ENCODE assay signal across 19 cellular contexts in the genomic region with DNA sequence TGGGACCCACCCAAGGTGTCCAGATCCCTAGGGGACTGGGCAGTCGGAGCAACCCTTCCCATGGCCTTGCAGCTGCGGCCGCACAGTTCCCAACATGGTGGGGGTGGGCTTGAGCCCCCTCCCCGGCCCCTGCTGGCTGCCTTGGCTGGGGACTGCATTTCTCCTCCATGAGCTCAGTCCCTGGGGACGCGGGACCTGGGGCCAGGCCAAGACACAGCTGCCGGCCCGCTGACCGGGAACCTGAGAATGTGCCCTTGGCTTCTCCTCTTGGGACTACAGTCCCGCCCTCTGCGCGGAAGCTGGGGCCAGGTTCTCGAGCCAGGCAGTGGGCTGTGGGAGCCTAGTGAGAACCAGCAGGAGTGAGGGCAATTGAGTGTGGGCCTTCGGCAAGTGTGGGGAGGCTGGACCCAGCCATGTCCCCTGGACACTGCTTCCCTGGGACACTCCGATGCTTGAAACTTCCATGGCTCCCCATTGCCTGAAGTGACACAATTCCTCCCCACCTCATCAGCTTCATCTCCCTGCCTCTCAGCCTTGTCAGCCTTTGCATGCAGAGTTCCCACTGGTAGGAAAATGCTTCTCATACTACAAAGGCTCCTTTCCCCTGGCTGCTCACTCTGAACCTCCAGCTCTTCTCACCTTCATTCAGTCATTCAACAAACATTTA. TPM values are rescaled to one million over a fixed set of nuclear protein-coding genes. Genes with fewer than 3 reads are reported as not detected.
DNase-seq lines count a peak whose midpoint lies in the region; ATAC-seq and TF ChIP-seq lines count a peak whose summit lies in the region.
"Had no signal": no experiment of that assay in that cellular context is flagged by ENCODE, and none has a peak within 500 bp of the region (broad histone marks: within the 10 kb centered on the region; RNA-seq: fewer than 3 reads in every experiment).

No MANE protein-coding gene starts in this region.

- H3K9me3 ChIP-seq in body of pancreas, result no peaks in the 10 kb centered on the region

- H3K27ac ChIP-seq in body of pancreas, result peak overlapping the region in 1 of 4 donors; percentile 14
- H3K27ac ChIP-seq: epithelial cell of prostate, hepatocyte had no signal

- ATAC-seq in body of pancreas, result peak; percentile 88
- ATAC-seq: left colon had no signal

- intact Hi-C loops in body of pancreas (cut with DNase I) (no loop called here), posterior vena cava (cut with DNase I) (no loop called here)

- no peaks in the 10 kb centered on the region for H3K36me3 Mint-ChIP-seq in glutamatergic neuron (ENCODE audit: unreplicated experiment)
- H3K36me3 Mint-ChIP-seq: activated naive CD8-positive, alpha-beta T cell had no signal

- peaks cover 2% of the 10 kb centered on the region for H3K9me3 Mint-ChIP-seq in glutamatergic neuron (ENCODE audit: unreplicated experiment)

- peaks cover 2% of the 10 kb centered on the region for H3K4me1 Mint-ChIP-seq in glutamatergic neuron (ENCODE audit: low read depth, unreplicated experiment)

- DNase-seq in GM10266 (ENCODE audit: extremely low spot score) (peak; percentile 4), body of pancreas (peak; percentile 53 to 59 (median 57)), glutamatergic neuron (peak; percentile 62), posterior vena cava (ENCODE audit: low spot score) (peak; percentile 92), NAMALWA (ENCODE audit: low spot score) (no peak), HuH-7.5 (ENCODE audit: low spot score) (no peak), NCI-H2171 (lab: John Stamatoyannopoulos, UW) (no peak)
- no peak for DNase-seq in stimulated activated CD4-positive, alpha-beta T cell treated with anti-CD3 and anti-CD28 coated beads, Interleukin-4, amount 100 ng/mL, for 24 hours
- DNase-seq: activated CD4-positive, alpha-beta T cell treated with anti-CD3 and anti-CD28 coated beads for 4 hours; AML-193; KBM-7; left colon; NCI-H146; posterior cingulate gyrus; stimulated activated CD4-positive, alpha-beta T cell treated with anti-CD3 and anti-CD28 coated beads, Interleukin-15, amount 100 ng/mL, for 24 hours; T1000 had no signal

- H3K4me1 ChIP-seq in body of pancreas, result peaks cover 6% of the 10 kb centered on the region

- TF ChIP-seq POLR2A in body of pancreas (IDR thresholded peaks at IDR 0.05), result no peak

- H3K4me3 Mint-ChIP-seq in glutamatergic neuron (ENCODE audit: unreplicated experiment), result no peak overlapping the region
- H3K4me3 Mint-ChIP-seq: activated naive CD8-positive, alpha-beta T cell had no signal

- H3K36me3 ChIP-seq in body of pancreas (replicated peaks in 1 of 2; ENCODE audit: insufficient read depth in 1 of 2, low read depth in 2 of 2), result no peaks in the 10 kb centered on the region

- H3K27ac Mint-ChIP-seq in glutamatergic neuron (ENCODE audit: unreplicated experiment), result no peak overlapping the region
- H3K27ac Mint-ChIP-seq: activated naive CD8-positive, alpha-beta T cell had no signal

- peaks cover 4% of the 10 kb centered on the region for H3K27me3 Mint-ChIP-seq in glutamatergic neuron (ENCODE audit: unreplicated experiment)
- H3K27me3 Mint-ChIP-seq: activated naive CD8-positive, alpha-beta T cell had no signal

- H3K27me3 ChIP-seq in body of pancreas, result no peaks in the 10 kb centered on the region
- H3K27me3 ChIP-seq: hepatocyte had no signal

- no peak for TF ChIP-seq CTCF in GM10266 (IDR thresholded peaks at IDR 0.05; ENCODE audit: control insufficient read depth, insufficient read depth, low read depth, missing control alignments)
- TF ChIP-seq CTCF in body of pancreas (IDR thresholded peaks at IDR 0.05), result no peak
- TF ChIP-seq CTCF in glutamatergic neuron (IDR thresholded peaks at IDR 0.05; ENCODE audit: partially characterized antibody, unreplicated experiment), result no peak

- H3K4me3 ChIP-seq in body of pancreas, result no peak overlapping the region
- H3K4me3 ChIP-seq: hepatocyte had no signal

- WGBS in body of pancreas, 2 donors, result 47 to 75% methylated on average over 2 to 15 of the region's 15 CpGs

RNA-seq across cellular contexts. Expression of gene NOTCH3, which starts 13.1 kb away (rescaled TPM):
- total RNA-seq in body of pancreas (10 to 100 TPM; 20.2 to 33.9 TPM), glutamatergic neuron (ENCODE audit: unreplicated experiment) (3.6 TPM), posterior vena cava (100 to 1,000 TPM; 164 to 165 TPM)

RNA-seq across cellular contexts. Expression of gene EPHX3, which starts 18.4 kb away (rescaled TPM):
- total RNA-seq in body of pancreas, result not detected
- 0.61 TPM for total RNA-seq in glutamatergic neuron (ENCODE audit: unreplicated experiment)
- total RNA-seq in posterior vena cava, result under 1 TPM; 0.48 to 0.51 TPM

Comparison
In these comparisons a context has a peak if more than half of its experiments do, and no peak if none do; other contexts are left out.
1. DNase-seq: peak in GM10266 (single experiment), body of pancreas (4 of 4), glutamatergic neuron (single experiment) and posterior vena cava (single experiment); none in NAMALWA (single experiment), HuH-7.5 (single experiment), stimulated activated CD4-positive, alpha-beta T cell treated with anti-CD3 and anti-CD28 coated beads, Interleukin-4, amount 100 ng/mL, for 24 hours (single experiment) and NCI-H2171 (single experiment).
2. RNA of gene NOTCH3, which starts 13.1 kb away (total RNA-seq): 164 to 165 TPM in posterior vena cava; 20.2 to 33.9 TPM in body of pancreas and 3.6 TPM in glutamatergic neuron (single experiment); every median in the first group is over 4 times any median in the second.